ENCODE assay signal across 10 cellular contexts in genomic region chr1:17765444-17766411, GRCh38. TPM values are rescaled to one million over a fixed set of nuclear protein-coding genes. Genes with fewer than 3 reads are reported as not detected.
A peak's percentile ranks its signal among the peaks of the same experiment; 100 is the strongest.
DNase-seq lines count a peak whose midpoint lies in the region; TF ChIP-seq lines count a peak whose summit lies in the region.
"Had no signal": no experiment of that assay in that cellular context is flagged by ENCODE, and none has a peak within 500 bp of the region (broad histone marks: within the 10 kb centered on the region; RNA-seq: fewer than 3 reads in every experiment).

No MANE protein-coding gene starts in this region.

- no peaks in the 10 kb centered on the region for H3K36me3 Mint-ChIP-seq in type B pancreatic cell

- in situ Hi-C loops in GM13976 (cut with MboI; ENCODE audit: low sequenced_read_pairs, unreplicated experiment), result no loop called here

- H3K9me3 Mint-ChIP-seq in type B pancreatic cell, result no peaks in the 10 kb centered on the region

- H3K9ac ChIP-seq in skeletal muscle tissue (ENCODE audit: low read depth in 1 of 3, low read length in 3 of 3), result no peak overlapping the region

- H3K36me3 ChIP-seq in skeletal muscle tissue (ENCODE audit: control insufficient read depth in 3 of 3, insufficient read depth in 3 of 3, low read length in 3 of 3), result no peaks in the 10 kb centered on the region
- H3K36me3 ChIP-seq: tibial nerve had no signal

- TF ChIP-seq CTCF in fibroblast of mammary gland (conservative IDR thresholded peaks at IDR 0.05; ENCODE audit: control insufficient read depth, insufficient read depth, low read depth, low read length) (no peak), type B pancreatic cell (conservative IDR thresholded peaks at IDR 0.05) (no peak), GM13976 (IDR thresholded peaks at IDR 0.05; ENCODE audit: borderline replicate concordance, control extremely low read depth, extremely low read depth, insufficient read depth, missing control alignments) (no peak)

- DNase-seq in GOT3 (lab: John Stamatoyannopoulos, UW) (peak; percentile 59), RPMI7951 (ENCODE audit: low read depth) (peak; percentile 89), fibroblast of mammary gland (ENCODE audit: low read depth) (peak; percentile 100), type B pancreatic cell (ENCODE audit: extremely low spot score, unreplicated experiment) (no peak), NCI-H2081 treated with DMSO at 0.1 percent for 48 hours (lab: John Stamatoyannopoulos, UW) (no peak), GM13976 (ENCODE audit: low spot score) (no peak)
- DNase-seq: NCI-H82 had no signal

- H3K4me1 Mint-ChIP-seq in type B pancreatic cell (ENCODE audit: unreplicated experiment), result peaks cover 4% of the 10 kb centered on the region

- H3K4me1 ChIP-seq in skeletal muscle tissue (ENCODE audit: control insufficient read depth in 3 of 3, insufficient read depth in 3 of 3, low read length in 3 of 3), result peaks cover 0 to 13% (median 4%) of the 10 kb centered on the region in 3 donors
- H3K4me1 ChIP-seq: tibial nerve had no signal

- no peak overlapping the region for H3K4me3 ChIP-seq in fibroblast of mammary gland (ENCODE audit: control insufficient read depth, low read depth, low read length)
- H3K4me3 ChIP-seq in skeletal muscle tissue (ENCODE audit: low read length in 3 of 3), result no peak overlapping the region
- H3K4me3 ChIP-seq: tibial nerve had no signal

- no peak overlapping the region for H3K27ac Mint-ChIP-seq in type B pancreatic cell
- H3K27ac Mint-ChIP-seq: T-helper 1 cell treated with Interleukin-12 subunit alpha and Interleukin-12 subunit beta and Interleukin-4 antibody, amounts not matched to agents 30 μg/mL and 1 μg/mL, for 36 hours had no signal

- no peak overlapping the region for H3K4me3 Mint-ChIP-seq in type B pancreatic cell
- H3K4me3 Mint-ChIP-seq: T-helper 1 cell treated with Interleukin-12 subunit alpha and Interleukin-12 subunit beta and Interleukin-4 antibody, amounts not matched to agents 30 μg/mL and 1 μg/mL, for 36 hours had no signal

- H3K27ac ChIP-seq in skeletal muscle tissue (ENCODE audit: low read depth, low read length), result peak overlapping the region; percentile 34
- H3K27ac ChIP-seq: tibial nerve had no signal

- H3K27me3 ChIP-seq in skeletal muscle tissue (ENCODE audit: control insufficient read depth in 3 of 3, insufficient read depth in 3 of 3, low read length in 3 of 3), result peaks cover 6 to 17% (median 14%) of the 10 kb centered on the region in 3 donors

- peaks cover 3% of the 10 kb centered on the region for H3K27me3 Mint-ChIP-seq in type B pancreatic cell

- no peaks in the 10 kb centered on the region for H3K9me3 ChIP-seq in skeletal muscle tissue (ENCODE audit: control insufficient read depth in 3 of 3, low read length in 3 of 3)

RNA-seq across cellular contexts. Expression of gene ACTL8, which starts 10.6 kb away (rescaled TPM):
- 0.20 and 0.48 TPM in 2 replicates for total RNA-seq in RPMI7951 (2014; rRNA removed; shearing (Covaris generic))
- not detected for total RNA-seq in skeletal muscle tissue
- 0.22 TPM in 1 of 2 replicates, not detected in the other for total RNA-seq in type B pancreatic cell (ENCODE audit: low replicate concordance)
- total RNA-seq: tibial nerve had no signal

Comparison
In these comparisons a context has a peak if more than half of its experiments do, and no peak if none do; other contexts are left out.
1. DNase-seq: peak in GOT3 (single experiment), RPMI7951 (single experiment) and fibroblast of mammary gland (single experiment); none in type B pancreatic cell (single experiment), NCI-H2081 treated with DMSO at 0.1 percent for 48 hours (single experiment) and GM13976 (single experiment).